In the genomic region with DNA sequence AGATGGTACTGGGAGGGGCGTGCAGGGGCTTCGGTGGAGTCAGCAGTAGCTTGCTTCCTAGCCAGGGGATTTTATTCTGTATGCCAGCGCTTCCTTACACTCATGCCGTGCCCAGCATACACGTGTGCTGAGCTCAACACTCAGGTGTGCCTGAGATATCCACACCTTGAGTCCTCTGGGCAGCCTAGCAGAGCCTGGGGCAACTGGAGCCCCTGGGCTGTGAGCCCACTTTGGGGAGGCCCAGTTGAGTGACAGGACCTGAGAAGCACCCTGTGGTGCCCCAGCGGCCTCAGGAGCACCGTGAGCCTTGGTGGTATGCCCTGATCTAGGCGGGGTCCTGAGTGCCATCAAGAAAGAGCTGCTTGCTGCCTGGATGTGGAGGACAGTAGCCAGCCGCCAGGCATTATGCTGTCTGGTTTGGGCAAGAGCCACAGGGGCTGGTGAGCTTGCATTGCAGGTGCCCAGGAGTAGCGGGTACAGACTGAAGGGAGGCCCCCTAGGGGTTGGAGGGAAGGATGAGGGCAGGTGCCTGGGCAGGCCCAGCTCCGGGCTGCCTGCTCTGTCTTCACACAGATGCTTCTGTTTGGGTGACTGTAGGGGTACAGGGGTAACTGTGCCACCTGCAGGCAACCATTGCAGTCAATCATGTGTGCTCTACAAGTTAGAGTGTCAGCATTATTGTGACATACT, we compare ENCODE assay signal across 13 cellular contexts. TPM values are rescaled to one million over a fixed set of nuclear protein-coding genes. Genes with fewer than 3 reads are reported as not detected.
DNase-seq lines count a peak whose midpoint lies in the region; ATAC-seq and TF ChIP-seq lines count a peak whose summit lies in the region.
"Had no signal": no experiment of that assay in that cellular context is flagged by ENCODE, and none has a peak within 500 bp of the region (broad histone marks: within the 10 kb centered on the region; RNA-seq: fewer than 3 reads in every experiment).

No MANE protein-coding gene starts in this region.

- no peaks in the 10 kb centered on the region for H3F3A ChIP-seq in neural progenitor cell (ENCODE audit: low read depth)

- no peaks in the 10 kb centered on the region for H3K79me2 ChIP-seq in neural progenitor cell (ENCODE audit: low read depth)

- CTCF ChIA-PET in HEK293 (lab: Yijun Ruan, JAX), result interaction anchor here (0.6 to 1.2 kb wide), 8 partner anchors 14 to 387 kb away, joined by 3 to 5 read pairs (median 3); no protein-coding TSS in a partner anchor
- CTCF ChIA-PET in activated CD8-positive, alpha-beta T cell treated with anti-CD3 and anti-CD28 coated beads for 36 hours (lab: Charles Lee), result interaction anchor here (0.9 to 1.6 kb wide), 4 partner anchors 14 to 244 kb away, joined by 3 to 5 read pairs (median 3); partner anchors contain the start of gene ATP6V0E1

- no peaks in the 10 kb centered on the region for H4K20me1 ChIP-seq in neural progenitor cell (ENCODE audit: low read depth)

- H3K9ac ChIP-seq in neural progenitor cell, result no peak overlapping the region

- intact Hi-C loops in activated CD8-positive, alpha-beta T cell treated with anti-CD3 and anti-CD28 coated beads for 36 hours (cut with micrococcal nuclease), result no loop called here

- H3K4me3 ChIP-seq in HEK293 (ENCODE audit: low read depth, low read length), result no peak overlapping the region
- no peak overlapping the region for H3K4me3 ChIP-seq in neural progenitor cell
- H3K4me3 ChIP-seq: lower lobe of right lung had no signal

- H3K36me3 Mint-ChIP-seq in activated CD8-positive, alpha-beta T cell treated with anti-CD3 and anti-CD28 coated beads for 36 hours (ENCODE audit: low read depth), result no peaks in the 10 kb centered on the region
- no peaks in the 10 kb centered on the region for H3K36me3 Mint-ChIP-seq in neural progenitor cell

- no peak overlapping the region for H3K4me3 Mint-ChIP-seq in activated CD8-positive, alpha-beta T cell treated with anti-CD3 and anti-CD28 coated beads for 36 hours
- H3K4me3 Mint-ChIP-seq in neural progenitor cell, result no peak overlapping the region
- H3K4me3 Mint-ChIP-seq: central memory CD8-positive, alpha-beta T cell had no signal

- DNase-seq in NCI-H82 (lab: John Stamatoyannopoulos, UW) (peak; percentile 2), NCI-H82 treated with DMSO at 0.1 percent for 48 hours (lab: John Stamatoyannopoulos, UW; ENCODE audit: unreplicated experiment) (no peak), neural progenitor cell (ENCODE audit: low spot score) (peak; percentile 24), hippocampal formation (lab: John Stamatoyannopoulos, UW) (no peak), cerebellar nuclear complex (lab: John Stamatoyannopoulos, UW) (no peak)
- peak; percentile 37 for DNase-seq in activated CD8-positive, alpha-beta T cell treated with anti-CD3 and anti-CD28 coated beads for 36 hours
- DNase-seq: foreskin fibroblast, lower lobe of right lung, NCI-H187 had no signal

- H3K27ac ChIP-seq in HEK293 (ENCODE audit: extremely low read depth, low read depth, low read length) (no peak overlapping the region), neural progenitor cell (no peak overlapping the region)
- H3K27ac ChIP-seq: lower lobe of right lung had no signal

- H3K9me3 ChIP-seq in HEK293 (ENCODE audit: control insufficient read depth, insufficient read depth, low read depth, low read length) (no peaks in the 10 kb centered on the region), neural progenitor cell (ENCODE audit: low read depth) (no peaks in the 10 kb centered on the region)
- H3K9me3 ChIP-seq: lower lobe of right lung had no signal

- H3K27ac Mint-ChIP-seq in activated CD8-positive, alpha-beta T cell treated with anti-CD3 and anti-CD28 coated beads for 36 hours, result no peak overlapping the region
- H3K27ac Mint-ChIP-seq in neural progenitor cell, result no peak overlapping the region

- POLR2A ChIA-PET in HEK293 (lab: Yijun Ruan, JAX), result no interaction called here
- POLR2A ChIA-PET in activated CD8-positive, alpha-beta T cell treated with anti-CD3 and anti-CD28 coated beads for 36 hours (lab: Charles Lee), result no interaction called here

- H3K27me3 ChIP-seq in neural progenitor cell, result no peaks in the 10 kb centered on the region

- TF ChIP-seq CTCF in HEK293 (tag by site-specific recombination; IDR thresholded peaks at IDR 0.05) (no peak; the same call in 1 of the 2 replicates), neural progenitor cell (IDR thresholded peaks at IDR 0.05) (peak; percentile 24)
- TF ChIP-seq CTCF in activated CD8-positive, alpha-beta T cell treated with anti-CD3 and anti-CD28 coated beads for 36 hours (IDR thresholded peaks at IDR 0.05), result no peak

- no peak overlapping the region for H3K4me2 ChIP-seq in neural progenitor cell

- H3K36me3 ChIP-seq in HEK293 (ENCODE audit: control insufficient read depth in 2 of 2, insufficient read depth in 1 of 2, low read length in 2 of 2), result no peaks in the 10 kb centered on the region
- H3K36me3 ChIP-seq in neural progenitor cell, result no peaks in the 10 kb centered on the region
- H3K36me3 ChIP-seq: lower lobe of right lung had no signal

- no peaks in the 10 kb centered on the region for H3K4me1 ChIP-seq in HEK293 (ENCODE audit: control insufficient read depth, insufficient read depth, low read length)
- no peaks in the 10 kb centered on the region for H3K4me1 ChIP-seq in neural progenitor cell
- H3K4me1 ChIP-seq: lower lobe of right lung had no signal

- no peaks in the 10 kb centered on the region for H3K9me3 Mint-ChIP-seq in activated CD8-positive, alpha-beta T cell treated with anti-CD3 and anti-CD28 coated beads for 36 hours
- no peaks in the 10 kb centered on the region for H3K9me3 Mint-ChIP-seq in neural progenitor cell
- H3K9me3 Mint-ChIP-seq: central memory CD8-positive, alpha-beta T cell had no signal

- H2AFZ ChIP-seq in neural progenitor cell (replicated peaks), result no peak overlapping the region

- H3K27me3 Mint-ChIP-seq in activated CD8-positive, alpha-beta T cell treated with anti-CD3 and anti-CD28 coated beads for 36 hours, result no peaks in the 10 kb centered on the region
- H3K27me3 Mint-ChIP-seq in neural progenitor cell (ENCODE audit: insufficient read depth, low read depth), result peaks cover 7% of the 10 kb centered on the region

- peak; percentile 68 for ATAC-seq in activated CD8-positive, alpha-beta T cell treated with anti-CD3 and anti-CD28 coated beads for 36 hours
- ATAC-seq in GM19324 (IDR thresholded peaks at IDR 0.05; ENCODE audit: low FRiP score, unreplicated experiment), result no peak
- ATAC-seq: sciatic nerve had no signal

- H3K4me1 Mint-ChIP-seq in activated CD8-positive, alpha-beta T cell treated with anti-CD3 and anti-CD28 coated beads for 36 hours (ENCODE audit: low read depth), result no peaks in the 10 kb centered on the region
- H3K4me1 Mint-ChIP-seq in neural progenitor cell, result no peaks in the 10 kb centered on the region
- H3K4me1 Mint-ChIP-seq: central memory CD8-positive, alpha-beta T cell had no signal

TF ChIP-seq in HEK293, 187 proteins besides CTCF, POLR2A, EP300 and RAD21:
- TF ChIP-seq ZNF394 (tag by site-specific recombination; IDR thresholded peaks at IDR 0.05; ENCODE audit: borderline replicate concordance) (peak; percentile 50; the same call in 1 of the 2 replicates), GLIS2 (tag by site-specific recombination; IDR thresholded peaks at IDR 0.05) (no peak)

RNA-seq across cellular contexts. Expression of gene BNIP1, which starts 42.9 kb away (rescaled TPM):
- 10 to 100 TPM; 23.5 to 25.2 TPM for total RNA-seq in activated CD8-positive, alpha-beta T cell treated with anti-CD3 and anti-CD28 coated beads for 36 hours
- 10.6 and 15.0 TPM in 2 replicates for total RNA-seq in neural progenitor cell (ENCODE audit: low replicate concordance)

RNA-seq across cellular contexts. Expression of gene NKX2-5, which starts 47.8 kb away (rescaled TPM):
- under 1 TPM in 1 of 2 experiments, not detected in 1; 0.36 TPM for total RNA-seq in activated CD8-positive, alpha-beta T cell treated with anti-CD3 and anti-CD28 coated beads for 36 hours
- not detected in 2 replicates for total RNA-seq in neural progenitor cell (ENCODE audit: low replicate concordance)
- total RNA-seq: lower lobe of right lung, sciatic nerve had no signal

Comparison
In these comparisons a context has a peak if more than half of its experiments do, and no peak if none do; other contexts are left out.
1. DNase-seq: peak in NCI-H82 (single experiment), activated CD8-positive, alpha-beta T cell treated with anti-CD3 and anti-CD28 coated beads for 36 hours (single experiment) and neural progenitor cell (single experiment); none in NCI-H82 treated with DMSO at 0.1 percent for 48 hours (single experiment), hippocampal formation (0 of 2) and cerebellar nuclear complex (0 of 2).